Comparison of ENCODE assay signal across 23 cellular contexts in the genomic region with DNA sequence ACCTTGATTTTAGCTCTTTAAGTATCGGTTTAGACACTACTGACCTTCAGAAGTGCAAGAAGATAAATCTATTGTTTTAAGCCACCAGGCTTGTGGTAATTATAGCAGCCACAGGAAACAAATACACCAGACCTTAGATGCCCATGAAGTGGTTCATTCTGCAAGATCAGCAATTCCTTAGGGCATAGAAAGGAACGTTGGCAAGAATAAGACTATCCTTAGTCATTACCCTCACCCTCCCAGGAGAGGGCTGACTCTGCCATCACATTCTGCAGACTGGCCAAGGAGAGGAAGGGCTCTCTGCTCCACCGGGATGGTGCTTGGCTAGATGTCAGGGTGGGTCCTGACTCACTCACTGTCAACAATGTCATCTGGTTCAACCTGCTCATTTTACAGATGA. TPM values are rescaled to one million over a fixed set of nuclear protein-coding genes. Genes with fewer than 3 reads are reported as not detected.
DNase-seq lines count a peak whose midpoint lies in the region; ATAC-seq, FAIRE-seq and TF ChIP-seq lines count a peak whose summit lies in the region.
"Had no signal": no experiment of that assay in that cellular context is flagged by ENCODE, and none has a peak within 500 bp of the region (broad histone marks: within the 10 kb centered on the region; RNA-seq: fewer than 3 reads in every experiment).

No MANE protein-coding gene starts in this region.

- H3K9ac ChIP-seq in IMR-90 (ENCODE audit: low read depth, low read length) (no peak overlapping the region), HepG2 (ENCODE audit: insufficient read depth, low read depth, low read length) (no peak overlapping the region), smooth muscle cell (ENCODE audit: low read depth) (no peak overlapping the region)

- no peak overlapping the region for H4K8ac ChIP-seq in IMR-90 (ENCODE audit: low read depth in 2 of 2, low read length in 2 of 2)

- CTCF ChIA-PET in IMR-90 (lab: Yijun Ruan, JAX) (no interaction called here), HepG2 (lab: Yijun Ruan, JAX; ENCODE audit: low intra/inter-chr PET ratio, low total read pairs) (no interaction called here)

- peaks cover 3% of the 10 kb centered on the region; the same call in 1 of the 2 replicates for H3K9me1 ChIP-seq in IMR-90 (ENCODE audit: insufficient read depth, low read length)

- H3K4me3 ChIP-seq in IMR-90 (ENCODE audit: insufficient read depth, low read depth, low read length) (no peak overlapping the region), cardiac fibroblast (replicated peaks in 1 of 2; ENCODE audit: low read depth in 2 of 2, low read length in 2 of 2) (no peak overlapping the region), HepG2 (replicated peaks in 1 of 3; ENCODE audit: insufficient read depth in 1 of 3, low read depth in 2 of 3, low read length in 3 of 3) (no peak overlapping the region), thyroid gland (replicated peaks in 1 of 3) (no peak overlapping the region), smooth muscle cell (no peak overlapping the region), tibial nerve (no peak overlapping the region)
- H3K4me3 ChIP-seq: transverse colon had no signal

- H3K18ac ChIP-seq in IMR-90 (ENCODE audit: low read depth, low read length): no peak overlapping the region

- no peak overlapping the region for H3K56ac ChIP-seq in IMR-90 (ENCODE audit: extremely low read depth, insufficient read depth, low read length)

- no peak overlapping the region for H3K4me2 ChIP-seq in IMR-90 (ENCODE audit: low read depth, low read length)
- no peak overlapping the region for H3K4me2 ChIP-seq in HepG2 (ENCODE audit: low read depth, low read length)
- no peak overlapping the region for H3K4me2 ChIP-seq in smooth muscle cell

- TF ChIP-seq CTCF in IMR-90 (conservative IDR thresholded peaks at IDR 0.05; ENCODE audit: low read depth, low read length): no peak
- TF ChIP-seq CTCF in cardiac fibroblast (IDR thresholded peaks at IDR 0.05; ENCODE audit: low read depth, low read length): no peak
- no peak for TF ChIP-seq CTCF in HepG2 (CRISPR knock-in tag; IDR thresholded peaks at IDR 0.05)
- no peak for TF ChIP-seq CTCF in thyroid gland (IDR thresholded peaks at IDR 0.05)
- TF ChIP-seq CTCF in smooth muscle cell (IDR thresholded peaks at IDR 0.05; ENCODE audit: borderline replicate concordance, insufficient read depth, poor library complexity, severe bottlenecking): no peak
- no peak for TF ChIP-seq CTCF in tibial nerve (IDR thresholded peaks at IDR 0.05)

- no peak for TF ChIP-seq EP300 in HepG2 (IDR thresholded peaks at IDR 0.05; ENCODE audit: low read depth in 2 of 2, low read length in 2 of 2)
- no peak for TF ChIP-seq EP300 in HepG2 (CRISPR knock-in tag; IDR thresholded peaks at IDR 0.05; ENCODE audit: borderline replicate concordance)
- no peak for TF ChIP-seq EP300 in tibial nerve (IDR thresholded peaks at IDR 0.05)

- H4K91ac ChIP-seq in IMR-90 (ENCODE audit: insufficient read depth, low read depth, low read length): no peak overlapping the region

- H3K4ac ChIP-seq in IMR-90 (ENCODE audit: low read depth, low read length): no peak overlapping the region

- no peaks in the 10 kb centered on the region for H3F3A ChIP-seq in smooth muscle cell (ENCODE audit: low read depth)

- DNase-seq in IMR-90 (no peak), cardiac fibroblast (ENCODE audit: low read depth in 2 of 2) (peak; percentile 52 to 54), HepG2 (ENCODE audit: low spot score) (no peak), thyroid gland (peak in 1 of 2 donors; percentile 12), smooth muscle cell (lab: John Stamatoyannopoulos, UW; ENCODE audit: unreplicated experiment) (no peak), tibial nerve (ENCODE audit: low spot score in 2 of 2) (no peak)
- DNase-seq: activated CD4-positive, alpha-beta T cell treated with anti-CD3 and anti-CD28 coated beads for 1 hour; activated CD8-positive, alpha-beta memory T cell treated with anti-CD3 and anti-CD28 coated beads for 24 hours; activated T-cell treated with anti-CD3 and anti-CD28 coated beads, Interleukin-2, amount 50 U/mL, for 72 hours; BE2C; MV-4-11; NCI-H187; NCI-H345; NK-92 treated with Interleukin-12 subunit alpha and Interleukin-12 subunit beta, amount 100 ng/mL, for 24 hours; T-helper 9 cell; transverse colon had no signal

- H2AFZ ChIP-seq in IMR-90 (replicated peaks; ENCODE audit: low read length, poor library complexity) (no peak overlapping the region), HepG2 (ENCODE audit: low read length) (no peak overlapping the region), smooth muscle cell (ENCODE audit: low read depth) (no peak overlapping the region)

- in situ Hi-C loops in IMR-90 (cut with MboI; ENCODE audit: low sequenced_read_pairs): no loop called here
- in situ Hi-C loops in HepG2 (cut with HindIII; ENCODE audit: extremely low pct_ligation_motif_present, low pct_unique_long_range_greater_than_20kb): no loop called here

- no peak overlapping the region for H4K5ac ChIP-seq in IMR-90 (ENCODE audit: low read depth, low read length)

- H3K36me3 ChIP-seq in IMR-90 (ENCODE audit: control insufficient read depth, insufficient read depth, low read length) (no peaks in the 10 kb centered on the region), HepG2 (replicated peaks in 1 of 2; ENCODE audit: control insufficient read depth in 1 of 2, insufficient read depth in 2 of 2, low read length in 2 of 2) (no peaks in the 10 kb centered on the region), thyroid gland (no peaks in the 10 kb centered on the region), smooth muscle cell (ENCODE audit: low read depth) (no peaks in the 10 kb centered on the region), tibial nerve (no peaks in the 10 kb centered on the region)
- H3K36me3 ChIP-seq: BE2C, transverse colon had no signal

- ATAC-seq in IMR-90 (ENCODE audit: low read depth) (no peak), HepG2 (no peak), HG03432 (IDR thresholded peaks at IDR 0.05; ENCODE audit: unreplicated experiment) (no peak)
- ATAC-seq: activated T-cell treated with anti-CD3 and anti-CD28 coated beads, Interleukin-2, amount 50 U/mL, for 72 hours; SK-N-SH treated with all-trans-retinoic acid at 6 μM for 48 hours had no signal

- H2BK15ac ChIP-seq in IMR-90 (ENCODE audit: low read depth, low read length): no peak overlapping the region

- H3K4me1 ChIP-seq in IMR-90 (ENCODE audit: control insufficient read depth, insufficient read depth, low read length): peaks cover 2% of the 10 kb centered on the region; the same call in 1 of the 2 replicates
- peaks cover 88% of the 10 kb centered on the region for H3K4me1 ChIP-seq in HepG2 (ENCODE audit: insufficient read depth, low read length)
- peaks cover 0 to 26% of the 10 kb centered on the region in 2 donors for H3K4me1 ChIP-seq in thyroid gland
- H3K4me1 ChIP-seq in smooth muscle cell (ENCODE audit: low read depth): no peaks in the 10 kb centered on the region
- peaks cover 0 to 12% (median 10%) of the 10 kb centered on the region in 4 donors for H3K4me1 ChIP-seq in tibial nerve
- H3K4me1 ChIP-seq: BE2C had no signal

- 83% methylated on average over 1 of the region's 3 CpGs; no CpG with 5 or more reads in 1 of the 2 experiments for WGBS in IMR-90 (ENCODE audit: extremely low coverage in 2 of 2, insufficient read length in 1 of 2), 2 experiments
- 52% methylated on average over 3 of the region's 3 CpGs for WGBS in HepG2 (ENCODE audit: low lambda C conversion rate)
- WGBS in thyroid gland, 2 donors: 27 to 32% methylated on average over 3 of the region's 3 CpGs
- 62% methylated on average over 3 of the region's 3 CpGs for WGBS in smooth muscle cell (ENCODE audit: low lambda C conversion rate)
- 48 to 67% methylated on average over 3 of the region's 3 CpGs for WGBS in tibial nerve, 2 donors

- H3K9me3 ChIP-seq in IMR-90 (ENCODE audit: control insufficient read depth, insufficient read depth, low read length): 0 out of 2 replicates have a peak, but pooled peaks cover 2% of the 10 kb centered on the region
- H3K9me3 ChIP-seq in HepG2 (ENCODE audit: low read length): no peaks in the 10 kb centered on the region
- H3K9me3 ChIP-seq in thyroid gland: no peaks in the 10 kb centered on the region
- H3K9me3 ChIP-seq in smooth muscle cell (replicated peaks; ENCODE audit: low read depth): no peaks in the 10 kb centered on the region
- H3K9me3 ChIP-seq in tibial nerve: no peaks in the 10 kb centered on the region
- H3K9me3 ChIP-seq: BE2C, transverse colon had no signal

- intact Hi-C loops in IMR-90 (cut with micrococcal nuclease) (no loop called here), HepG2 (cut with micrococcal nuclease; ENCODE audit: unreplicated experiment) (no loop called here), thyroid gland (cut with DNase I) (no loop called here)

- H3K79me2 ChIP-seq in HepG2 (ENCODE audit: insufficient read depth, low read length): no peaks in the 10 kb centered on the region
- H3K79me2 ChIP-seq in smooth muscle cell (ENCODE audit: low read depth): no peaks in the 10 kb centered on the region

- no peak overlapping the region for H3K14ac ChIP-seq in IMR-90 (replicated peaks; ENCODE audit: low read depth, low read length)

- H2AK9ac ChIP-seq in IMR-90 (replicated peaks; ENCODE audit: low read depth, low read length, poor library complexity): no peak overlapping the region

- H4K20me1 ChIP-seq in IMR-90 (ENCODE audit: insufficient read depth, low read length): no peaks in the 10 kb centered on the region
- no peaks in the 10 kb centered on the region for H4K20me1 ChIP-seq in HepG2 (ENCODE audit: insufficient read depth, low read length)
- H4K20me1 ChIP-seq in smooth muscle cell (ENCODE audit: low read depth): no peaks in the 10 kb centered on the region

- no TSS peak for BruUV-seq in IMR-90 (replicated peaks; lab: Mats Ljungman, UMichigan)
- no TSS peak for BruUV-seq in HepG2 (replicated peaks; lab: Mats Ljungman, UMichigan)

- TF ChIP-seq RAD21 in IMR-90 (IDR thresholded peaks at IDR 0.05; ENCODE audit: low read length) (no peak), HepG2 (CRISPR knock-in tag; IDR thresholded peaks at IDR 0.05) (no peak)

- H3K27ac ChIP-seq in IMR-90 (ENCODE audit: insufficient read depth, low read length) (no peak overlapping the region), HepG2 (ENCODE audit: extremely low read length, insufficient read depth, low read length) (no peak overlapping the region), thyroid gland (peak overlapping the region in 2 of 3 donors; percentile 43 to 68), smooth muscle cell (ENCODE audit: low read depth) (no peak overlapping the region), tibial nerve (no peak overlapping the region)

- H2BK5ac ChIP-seq in IMR-90 (ENCODE audit: low read depth, low read length, poor library complexity, severe bottlenecking): no peak overlapping the region

- dilution Hi-C loops in IMR-90 (cut with HindIII; ENCODE audit: low sequenced_read_pairs, unreplicated experiment): no loop called here

- no peak overlapping the region for H2AK5ac ChIP-seq in IMR-90 (ENCODE audit: low read depth, low read length)

- no peak overlapping the region for H2BK120ac ChIP-seq in IMR-90 (ENCODE audit: low read depth, low read length)

- no peaks in the 10 kb centered on the region for H3K79me1 ChIP-seq in IMR-90 (ENCODE audit: low read depth in 1 of 2, low read length in 2 of 2)

- no peak overlapping the region for H2BK20ac ChIP-seq in IMR-90 (ENCODE audit: low read depth, low read length)

- no peak for FAIRE-seq in HepG2 (lab: Jason Lieb, UNC)
- FAIRE-seq: colon, RCC 7860 had no signal

- TF ChIP-seq POLR2A in IMR-90 (IDR thresholded peaks at IDR 0.05; ENCODE audit: low read depth, low read length) (no peak), HepG2 (IDR thresholded peaks at IDR 0.05; ENCODE audit: insufficient read depth in 1 of 2, low read depth in 2 of 2, low read length in 2 of 2) (no peak), thyroid gland (IDR thresholded peaks at IDR 0.05) (no peak), tibial nerve (IDR thresholded peaks at IDR 0.05) (no peak)

- POLR2A ChIA-PET in IMR-90 (lab: Charles Lee; ENCODE audit: unreplicated experiment): no interaction called here
- POLR2A ChIA-PET in HepG2 (lab: Yijun Ruan, JAX): interaction anchor here (1.6 to 2.4 kb wide), 3 partner anchors 9 to 45 kb away, joined by 5 to 42 read pairs (median 9); a partner anchor contains a TSS

- H3K23ac ChIP-seq in IMR-90 (ENCODE audit: low read depth, low read length): no peak overlapping the region

- H3K27me3 ChIP-seq in IMR-90 (ENCODE audit: control insufficient read depth, insufficient read depth, low read length) (peaks cover 16% of the 10 kb centered on the region), HepG2 (ENCODE audit: control insufficient read depth in 1 of 2, insufficient read depth in 2 of 2, low read length in 2 of 2) (no peaks in the 10 kb centered on the region), thyroid gland (no peaks in the 10 kb centered on the region), smooth muscle cell (ENCODE audit: low read depth) (no peaks in the 10 kb centered on the region), tibial nerve (no peaks in the 10 kb centered on the region)
- H3K27me3 ChIP-seq: BE2C had no signal

RNA-seq across cellular contexts. Expression of a gene that starts 14.1 kb away (rescaled TPM):
- total RNA-seq in IMR-90 (2012; rRNA removed) (28.9 and 40.3 TPM in 2 replicates), HepG2 (2016; rRNA removed; fragmentation: Illumina TruSeq; extraction: Trizol) (47.8 and 59.8 TPM in 2 replicates), thyroid gland (10 to 100 TPM; 56.0 to 77.7 (median 59.5) TPM), smooth muscle cell (103 and 111 TPM in 2 replicates), tibial nerve (100 to 1,000 TPM in 1 of 4 donors, 10 to 100 TPM in 3; 63.6 to 102 (median 84.1) TPM)
- polyA plus RNA-seq in IMR-90 (2012; rRNA removed) (95.6 and 97.7 TPM in 2 replicates), HepG2 (2011; rRNA removed) (119 and 153 TPM in 2 replicates), smooth muscle cell (82.0 and 82.6 TPM in 2 replicates)
- polyA plus RNA-seq in IMR-90 (2012; cell fraction: cytosol; rRNA removed): 53.9 and 88.1 TPM in 2 replicates
- polyA plus RNA-seq in IMR-90 (2012; cell fraction: nucleus; rRNA removed; ENCODE audit: low replicate concordance): 152 and 190 TPM in 2 replicates
- 23.8 and 26.3 TPM in 2 replicates for total RNA-seq in HepG2 (2016; cell fraction: cytosol; rRNA removed; fragmentation: Illumina TruSeq; extraction: Trizol; ENCODE audit: low read depth)
- 40.4 and 58.0 TPM in 2 replicates for total RNA-seq in HepG2 (2016; cell fraction: insoluble cytoplasmic fraction; rRNA removed; fragmentation: Illumina TruSeq; extraction: Trizol)
- 38.8 and 39.0 TPM in 2 replicates for total RNA-seq in HepG2 (2016; cell fraction: membrane; rRNA removed; fragmentation: Illumina TruSeq; extraction: Trizol)
- total RNA-seq in HepG2 (2016; cell fraction: nucleus; rRNA removed; fragmentation: Illumina TruSeq; extraction: Trizol): 76.2 and 88.4 TPM in 2 replicates
- polyA plus RNA-seq in HepG2 (2011; cell fraction: cytosol; rRNA removed): 90.0 and 106 TPM in 2 replicates
- polyA plus RNA-seq in HepG2 (2011; cell fraction: nucleus; rRNA removed): 348 and 472 TPM in 2 replicates
- polyA plus RNA-seq in HepG2 (2012): 71.7 and 87.0 TPM in 2 replicates
- 9.5 and 11.4 TPM in 2 replicates for polyA plus RNA-seq in HepG2 (2016; cell fraction: cytosol; fragmentation: Illumina TruSeq; extraction: Trizol; ENCODE audit: low read depth)
- polyA plus RNA-seq in HepG2 (2016; cell fraction: insoluble cytoplasmic fraction; fragmentation: Illumina TruSeq; extraction: Trizol; ENCODE audit: low read depth): 50.5 and 54.1 TPM in 2 replicates
- polyA plus RNA-seq in HepG2 (2016; cell fraction: membrane; fragmentation: Illumina TruSeq; extraction: Trizol; ENCODE audit: low read depth): 25.5 and 26.4 TPM in 2 replicates
- polyA plus RNA-seq in HepG2 (2016; cell fraction: nucleus; fragmentation: Illumina TruSeq; extraction: Trizol; ENCODE audit: insufficient read depth, low read depth): 93.0 and 99.2 TPM in 2 replicates
- 50.7 and 124 TPM in 2 replicates for polyA minus RNA-seq in HepG2 (2011; rRNA and poly(A)+ RNA removed; ENCODE audit: low replicate concordance)
- 38.6 and 48.1 TPM in 2 replicates for polyA minus RNA-seq in HepG2 (2011; cell fraction: cytosol; rRNA and poly(A)+ RNA removed)
- 217 and 240 TPM in 2 replicates for polyA minus RNA-seq in HepG2 (2011; cell fraction: nucleus; rRNA and poly(A)+ RNA removed)

RNA-seq across cellular contexts. Expression of a gene that starts 23.9 kb away (rescaled TPM):
- total RNA-seq in IMR-90 (2012; rRNA removed) (not detected in 2 replicates), HepG2 (2016; rRNA removed; fragmentation: Illumina TruSeq; extraction: Trizol) (not detected in 2 replicates), thyroid gland (not detected), smooth muscle cell (0.54 and 1.6 TPM in 2 replicates), tibial nerve (under 1 TPM in 1 of 4 donors, not detected in 3; 0.59 TPM)
- polyA plus RNA-seq in IMR-90 (2012; rRNA removed) (not detected in 2 replicates), HepG2 (2011; rRNA removed) (0.04 TPM in 1 of 2 replicates, not detected in the other), smooth muscle cell (0.32 and 0.49 TPM in 2 replicates)
- not detected in 2 replicates for polyA plus RNA-seq in IMR-90 (2012; cell fraction: cytosol; rRNA removed)
- polyA plus RNA-seq in IMR-90 (2012; cell fraction: nucleus; rRNA removed; ENCODE audit: low replicate concordance): 0.03 TPM in 1 of 2 replicates, not detected in the other
- 0.20 and 0.26 TPM in 2 replicates for total RNA-seq in HepG2 (2016; cell fraction: cytosol; rRNA removed; fragmentation: Illumina TruSeq; extraction: Trizol; ENCODE audit: low read depth)
- total RNA-seq in HepG2 (2016; cell fraction: insoluble cytoplasmic fraction; rRNA removed; fragmentation: Illumina TruSeq; extraction: Trizol): not detected in 2 replicates
- 0.06 and 0.07 TPM in 2 replicates for total RNA-seq in HepG2 (2016; cell fraction: membrane; rRNA removed; fragmentation: Illumina TruSeq; extraction: Trizol)
- not detected in 2 replicates for total RNA-seq in HepG2 (2016; cell fraction: nucleus; rRNA removed; fragmentation: Illumina TruSeq; extraction: Trizol)
- polyA plus RNA-seq in HepG2 (2011; cell fraction: cytosol; rRNA removed): not detected in 2 replicates
- not detected in 2 replicates for polyA plus RNA-seq in HepG2 (2011; cell fraction: nucleus; rRNA removed)
- polyA plus RNA-seq in HepG2 (2012): not detected in 2 replicates
- polyA plus RNA-seq in HepG2 (2016; cell fraction: cytosol; fragmentation: Illumina TruSeq; extraction: Trizol; ENCODE audit: low read depth): 0.08 and 0.11 TPM in 2 replicates
- not detected in 2 replicates for polyA plus RNA-seq in HepG2 (2016; cell fraction: insoluble cytoplasmic fraction; fragmentation: Illumina TruSeq; extraction: Trizol; ENCODE audit: low read depth)
- not detected in 2 replicates for polyA plus RNA-seq in HepG2 (2016; cell fraction: membrane; fragmentation: Illumina TruSeq; extraction: Trizol; ENCODE audit: low read depth)
- polyA plus RNA-seq in HepG2 (2016; cell fraction: nucleus; fragmentation: Illumina TruSeq; extraction: Trizol; ENCODE audit: insufficient read depth, low read depth): not detected in 2 replicates
- not detected in 2 replicates for polyA minus RNA-seq in HepG2 (2011; rRNA and poly(A)+ RNA removed; ENCODE audit: low replicate concordance)
- polyA minus RNA-seq in HepG2 (2011; cell fraction: cytosol; rRNA and poly(A)+ RNA removed): not detected in 2 replicates
- polyA minus RNA-seq in HepG2 (2011; cell fraction: nucleus; rRNA and poly(A)+ RNA removed): not detected in 2 replicates
- total RNA-seq: mesothelial cell of epicardium, pulmonary artery endothelial cell, transverse colon had no signal
- polyA plus RNA-seq: neural cell had no signal

RNA-seq across cellular contexts. Expression of a gene that starts 38.6 kb away (rescaled TPM):
- total RNA-seq in IMR-90 (2012; rRNA removed) (5,013 and 5,721 TPM in 2 replicates), HepG2 (2016; rRNA removed; fragmentation: Illumina TruSeq; extraction: Trizol) (2,817 and 3,645 TPM in 2 replicates), thyroid gland (1,000 to 10,000 TPM; 2,728 to 5,465 (median 3,162) TPM), smooth muscle cell (3,019 and 3,533 TPM in 2 replicates), tibial nerve (1,000 to 10,000 TPM; 2,635 to 3,277 (median 2,694) TPM)
- polyA plus RNA-seq in IMR-90 (2012; rRNA removed) (3,797 and 4,763 TPM in 2 replicates), HepG2 (2011; rRNA removed) (3,026 and 3,529 TPM in 2 replicates), smooth muscle cell (367 and 426 TPM in 2 replicates)
- 1,326 and 3,570 TPM in 2 replicates for polyA plus RNA-seq in IMR-90 (2012; cell fraction: cytosol; rRNA removed)
- 132 and 1,784 TPM in 2 replicates for polyA plus RNA-seq in IMR-90 (2012; cell fraction: nucleus; rRNA removed; ENCODE audit: low replicate concordance)
- 4,334 and 5,043 TPM in 2 replicates for total RNA-seq in HepG2 (2016; cell fraction: cytosol; rRNA removed; fragmentation: Illumina TruSeq; extraction: Trizol; ENCODE audit: low read depth)
- 2,923 and 3,794 TPM in 2 replicates for total RNA-seq in HepG2 (2016; cell fraction: insoluble cytoplasmic fraction; rRNA removed; fragmentation: Illumina TruSeq; extraction: Trizol)
- total RNA-seq in HepG2 (2016; cell fraction: membrane; rRNA removed; fragmentation: Illumina TruSeq; extraction: Trizol): 6,387 and 7,049 TPM in 2 replicates
- total RNA-seq in HepG2 (2016; cell fraction: nucleus; rRNA removed; fragmentation: Illumina TruSeq; extraction: Trizol): 834 and 897 TPM in 2 replicates
- 2,378 and 3,844 TPM in 2 replicates for polyA plus RNA-seq in HepG2 (2011; cell fraction: cytosol; rRNA removed)
- polyA plus RNA-seq in HepG2 (2011; cell fraction: nucleus; rRNA removed): 542 and 966 TPM in 2 replicates
- 4,466 and 4,951 TPM in 2 replicates for polyA plus RNA-seq in HepG2 (2012)
- polyA plus RNA-seq in HepG2 (2016; cell fraction: cytosol; fragmentation: Illumina TruSeq; extraction: Trizol; ENCODE audit: low read depth): 4,868 and 4,969 TPM in 2 replicates
- 3,325 and 3,753 TPM in 2 replicates for polyA plus RNA-seq in HepG2 (2016; cell fraction: insoluble cytoplasmic fraction; fragmentation: Illumina TruSeq; extraction: Trizol; ENCODE audit: low read depth)
- 5,785 and 5,833 TPM in 2 replicates for polyA plus RNA-seq in HepG2 (2016; cell fraction: membrane; fragmentation: Illumina TruSeq; extraction: Trizol; ENCODE audit: low read depth)
- 1,493 and 1,589 TPM in 2 replicates for polyA plus RNA-seq in HepG2 (2016; cell fraction: nucleus; fragmentation: Illumina TruSeq; extraction: Trizol; ENCODE audit: insufficient read depth, low read depth)
- 260 and 659 TPM in 2 replicates for polyA minus RNA-seq in HepG2 (2011; rRNA and poly(A)+ RNA removed; ENCODE audit: low replicate concordance)
- polyA minus RNA-seq in HepG2 (2011; cell fraction: cytosol; rRNA and poly(A)+ RNA removed): 471 and 569 TPM in 2 replicates
- 235 and 442 TPM in 2 replicates for polyA minus RNA-seq in HepG2 (2011; cell fraction: nucleus; rRNA and poly(A)+ RNA removed)

Comparison
In these comparisons a context has a peak if more than half of its experiments do, and no peak if none do; other contexts are left out.
1. DNase-seq: peak in cardiac fibroblast (2 of 2); none in IMR-90 (single experiment), HepG2 (single experiment), smooth muscle cell (single experiment) and tibial nerve (0 of 2).
2. H3K27ac ChIP-seq: peak in thyroid gland (2 of 3); none in IMR-90 (single experiment), HepG2 (single experiment), smooth muscle cell (single experiment) and tibial nerve (0 of 4).